1 cellular context compared by ENCODE assay signal in genomic region chr2:215316336-215316735, GRCh38.
TF ChIP-seq lines count a peak whose summit lies in the region.

No MANE protein-coding gene starts in this region.

TF ChIP-seq in K562, 482 proteins besides CTCF, POLR2A, EP300 and RAD21:
- TF ChIP-seq STAT5A (IDR thresholded peaks at IDR 0.05; ENCODE audit: borderline replicate concordance, low read length) (no peak), ZNF121 (CRISPR knock-in tag; conservative IDR thresholded peaks at IDR 0.05) (peak; percentile 65), RBM25 (IDR thresholded peaks at IDR 0.05; ENCODE audit: low read depth, low read length, severe bottlenecking) (peak; percentile 54)
